ENCODE assay signal across 8 cellular contexts in the genomic region with DNA sequence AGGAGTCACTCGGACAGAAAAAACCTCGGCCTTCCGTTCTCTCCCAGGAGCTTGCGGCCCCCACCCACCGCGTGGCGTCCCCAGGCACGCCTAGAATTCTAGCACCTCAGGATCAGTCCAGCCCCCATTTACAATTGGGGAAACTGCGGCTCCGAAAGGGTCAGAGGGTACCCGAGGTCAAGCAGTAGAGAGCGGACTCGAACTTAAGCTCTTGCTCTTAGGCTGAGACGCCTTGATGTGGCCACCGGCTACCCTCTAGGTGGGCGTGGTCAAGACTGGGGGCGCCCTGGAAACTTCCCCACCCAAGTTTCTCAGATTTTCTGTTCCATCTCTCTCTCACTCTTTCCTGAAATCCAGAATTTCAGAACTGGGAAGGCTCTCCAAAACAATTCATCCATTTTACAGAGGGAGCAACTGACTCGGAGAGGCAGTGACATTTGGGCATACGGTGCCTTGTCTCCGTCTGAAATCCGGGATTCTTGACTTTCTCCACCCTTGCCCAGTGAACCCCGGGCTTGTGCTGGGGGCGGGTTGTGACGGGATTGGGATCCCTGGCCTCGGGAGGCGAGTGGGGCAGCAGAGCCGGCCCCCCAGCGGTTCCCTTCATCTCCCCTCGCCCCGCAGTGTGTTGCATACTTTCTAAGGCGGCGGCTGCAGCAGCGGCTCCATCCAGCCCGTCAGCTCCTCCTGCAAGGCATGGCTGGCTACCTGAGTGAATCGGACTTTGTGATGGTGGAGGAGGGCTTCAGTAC. TPM values are rescaled to one million over a fixed set of nuclear protein-coding genes. Genes with fewer than 3 reads are reported as not detected.
DNase-seq lines count a peak whose midpoint lies in the region; ATAC-seq lines count a peak whose summit lies in the region.

No MANE protein-coding gene starts in this region.

- no peak overlapping the region for H3K27ac Mint-ChIP-seq in activated T-cell treated with anti-CD3 and anti-CD28 coated beads, Interleukin-2, amount 50 U/mL, for 72 hours

- in situ Hi-C loops in HAP-1 (cut with MboI; ENCODE audit: low sequenced_read_pairs), result loop anchor here (10.0 kb wide), 1 partner anchor 147 kb away; no protein-coding TSS in a partner anchor

- H3K4me1 Mint-ChIP-seq in activated T-cell treated with anti-CD3 and anti-CD28 coated beads, Interleukin-2, amount 50 U/mL, for 72 hours (ENCODE audit: low read depth), result peaks cover 13% of the 10 kb centered on the region

- DNase-seq in HAP-1 (ENCODE audit: low spot score in 2 of 2) (no peak), iPS DF 6.9 (ENCODE audit: low read depth, low spot score) (no peak), SK-N-DZ (ENCODE audit: low spot score) (no peak)
- peak in 1 of 2 donors; percentile 12 for DNase-seq in activated T-cell treated with anti-CD3 and anti-CD28 coated beads, Interleukin-2, amount 50 U/mL, for 72 hours

- H3K36me3 Mint-ChIP-seq in activated T-cell treated with anti-CD3 and anti-CD28 coated beads, Interleukin-2, amount 50 U/mL, for 72 hours (ENCODE audit: insufficient read depth in 2 of 2), result no peaks in the 10 kb centered on the region

- H3K9me3 Mint-ChIP-seq in activated T-cell treated with anti-CD3 and anti-CD28 coated beads, Interleukin-2, amount 50 U/mL, for 72 hours, result no peaks in the 10 kb centered on the region

- no peak for ATAC-seq in activated T-cell treated with anti-CD3 and anti-CD28 coated beads, Interleukin-2, amount 50 U/mL, for 72 hours (replicated peaks in 1 of 2)
- ATAC-seq in HG03439 (IDR thresholded peaks at IDR 0.05; ENCODE audit: unreplicated experiment) (no peak), HG02798 (IDR thresholded peaks at IDR 0.05; ENCODE audit: poor library complexity, unreplicated experiment) (no peak), HG02938 (IDR thresholded peaks at IDR 0.05; ENCODE audit: unreplicated experiment) (no peak)

- no peak overlapping the region for H3K27ac ChIP-seq in iPS DF 6.9 (ENCODE audit: low read length)

- H3K27me3 Mint-ChIP-seq in activated T-cell treated with anti-CD3 and anti-CD28 coated beads, Interleukin-2, amount 50 U/mL, for 72 hours (ENCODE audit: low read depth), result peaks cover 7% of the 10 kb centered on the region

- H3K4me1 ChIP-seq in HAP-1 (peaks cover 10% of the 10 kb centered on the region), iPS DF 6.9 (ENCODE audit: control insufficient read depth, insufficient read depth, low read length) (no peaks in the 10 kb centered on the region), skeletal muscle satellite cell (ENCODE audit: control insufficient read depth, insufficient read depth, low read length) (peaks cover 17% of the 10 kb centered on the region)

- H3K36me3 ChIP-seq in HAP-1 (replicated peaks), result no peaks in the 10 kb centered on the region
- no peaks in the 10 kb centered on the region for H3K36me3 ChIP-seq in iPS DF 6.9 (ENCODE audit: control insufficient read depth, insufficient read depth, low read length)
- H3K36me3 ChIP-seq in skeletal muscle satellite cell (ENCODE audit: insufficient read depth, low read length), result no peaks in the 10 kb centered on the region

- H3K4me3 Mint-ChIP-seq in activated T-cell treated with anti-CD3 and anti-CD28 coated beads, Interleukin-2, amount 50 U/mL, for 72 hours, result peak overlapping the region; percentile 80 to 89

- peak overlapping the region; percentile 100 for H3K4me2 ChIP-seq in skeletal muscle satellite cell (ENCODE audit: low read length)

- H3K27me3 ChIP-seq in HAP-1 (ENCODE audit: low read depth) (no peaks in the 10 kb centered on the region), iPS DF 6.9 (ENCODE audit: control insufficient read depth, insufficient read depth, low read length) (peaks cover 25% of the 10 kb centered on the region), skeletal muscle satellite cell (ENCODE audit: control insufficient read depth, insufficient read depth, low read length) (peaks cover 19% of the 10 kb centered on the region)

- H3K9me3 ChIP-seq in HAP-1 (no peaks in the 10 kb centered on the region), iPS DF 6.9 (ENCODE audit: control insufficient read depth, insufficient read depth, low read length) (no peaks in the 10 kb centered on the region), skeletal muscle satellite cell (replicated peaks; ENCODE audit: low read length) (no peaks in the 10 kb centered on the region)

- H3K4me3 ChIP-seq in HAP-1 (peak overlapping the region; percentile 50), iPS DF 6.9 (ENCODE audit: low read length) (peak overlapping the region; percentile 66; the same call in 1 of the 2 replicates), skeletal muscle satellite cell (ENCODE audit: low read length) (peak overlapping the region; percentile 92)

- WGBS in iPS DF 6.9 (ENCODE audit: insufficient coverage, insufficient read length), result no CpG with 5 or more reads among the region's 35 CpGs

- peak overlapping the region; percentile 84 for H3K9ac ChIP-seq in skeletal muscle satellite cell (ENCODE audit: low read depth, low read length)

RNA-seq across cellular contexts. Expression of gene AZIN2, which starts 0.8 kb away (rescaled TPM):
- 1 to 10 TPM; 2.5 to 4.1 TPM for total RNA-seq in activated T-cell treated with anti-CD3 and anti-CD28 coated beads, Interleukin-2, amount 50 U/mL, for 72 hours
- total RNA-seq in skeletal muscle satellite cell (2012; rRNA removed), result 4.1 and 7.0 TPM in 2 replicates
- 0.99 TPM in 1 of 2 replicates, not detected in the other for polyA plus RNA-seq in SK-N-DZ (2014; cell fraction: cytosol; rRNA removed)
- polyA plus RNA-seq in SK-N-DZ (2014; cell fraction: nucleus; rRNA removed), result 0.64 and 3.8 TPM in 2 replicates

RNA-seq across cellular contexts. Expression of gene AK2, which starts 45.0 kb away (rescaled TPM):
- total RNA-seq in activated T-cell treated with anti-CD3 and anti-CD28 coated beads, Interleukin-2, amount 50 U/mL, for 72 hours, result 100 to 1,000 TPM; 217 to 223 TPM
- total RNA-seq in skeletal muscle satellite cell (2012; rRNA removed), result 224 and 288 TPM in 2 replicates
- 231 and 248 TPM in 2 replicates for polyA plus RNA-seq in SK-N-DZ (2014; cell fraction: cytosol; rRNA removed)
- polyA plus RNA-seq in SK-N-DZ (2014; cell fraction: nucleus; rRNA removed), result 239 and 380 TPM in 2 replicates
